16 cellular contexts compared by ENCODE assay signal in genomic region chr15:68150186-68150585, GRCh38. TPM values are rescaled to one million over a fixed set of nuclear protein-coding genes. Genes with fewer than 3 reads are reported as not detected.
A peak's percentile ranks its signal among the peaks of the same experiment; 100 is the strongest.
DNase-seq lines count a peak whose midpoint lies in the region; ATAC-seq, FAIRE-seq and TF ChIP-seq lines count a peak whose summit lies in the region.
"Had no signal": no experiment of that assay in that cellular context is flagged by ENCODE, and none has a peak within 500 bp of the region (broad histone marks: within the 10 kb centered on the region; RNA-seq: fewer than 3 reads in every experiment).

No MANE protein-coding gene starts in this region.

- H3K4me3 Mint-ChIP-seq in MCF 10A (ENCODE audit: unreplicated experiment), result no peak overlapping the region
- H3K4me3 Mint-ChIP-seq: CD4-positive, CD25-positive, alpha-beta regulatory T cell; HFFc6 had no signal

- H3K36me3 ChIP-seq in breast epithelium, result no peaks in the 10 kb centered on the region
- H3K36me3 ChIP-seq in K562 (ENCODE audit: control insufficient read depth, insufficient read depth, low read length), result peaks cover 44% of the 10 kb centered on the region
- H3K36me3 ChIP-seq in urinary bladder (ENCODE audit: insufficient read depth), result peaks cover 2% of the 10 kb centered on the region

- 90% methylated on average over 1 of the region's 1 CpG for WGBS in K562 (ENCODE audit: insufficient coverage, low coverage, missing lambda C conversion rate)
- 57% methylated on average over 1 of the region's 1 CpG for WGBS in urinary bladder
- 82 to 93% methylated on average over 1 of the region's 1 CpG for WGBS in lower leg skin, 2 donors

- DNase-seq in MCF 10A (ENCODE audit: unreplicated experiment), result no peak
- DNase-seq in breast epithelium (ENCODE audit: low spot score in 2 of 2), result no peak
- no peak for DNase-seq in K562 (ENCODE audit: extremely low read depth in 1 of 4, low spot score in 3 of 4)
- DNase-seq in epithelial cell of prostate (ENCODE audit: low read depth, low spot score), result no peak
- DNase-seq in lower leg skin (ENCODE audit: low spot score in 2 of 2), result no peak
- DNase-seq in KBM-7, result no peak
- DNase-seq: 8988T; ACHN; Calu3; CD4-positive, CD25-positive, alpha-beta regulatory T cell; DMS 273 treated with DMSO at 0.1 percent for 48 hours; HCEC 1CT; HFFc6 had no signal

- in situ Hi-C loops in K562 (cut with MboI) (no loop called here), KBM-7 (cut with MboI; ENCODE audit: low pct_unique_long_range_greater_than_20kb, low sequenced_read_pairs) (no loop called here)

- no peaks in the 10 kb centered on the region for H3K27me3 ChIP-seq in breast epithelium
- no peaks in the 10 kb centered on the region for H3K27me3 ChIP-seq in K562 (ENCODE audit: control insufficient read depth in 2 of 2, insufficient read depth in 2 of 2, low read length in 2 of 2)
- H3K27me3 ChIP-seq: BLaER1 treated with 17β-estradiol and CSF1 and Interleukin-3, amounts not matched to agents 10 nM and 100 nM had no signal

- H3K4me2 ChIP-seq in K562 (ENCODE audit: insufficient read depth, low read length), result no peak overlapping the region
- H3K4me2 ChIP-seq: BLaER1 treated with 17β-estradiol and CSF1 and Interleukin-3, amounts not matched to agents 10 nM and 100 nM had no signal

- no peak for TF ChIP-seq POLR2A in breast epithelium (IDR thresholded peaks at IDR 0.05)
- no peak for TF ChIP-seq POLR2A in K562 (conservative IDR thresholded peaks at IDR 0.05)
- TF ChIP-seq POLR2A in lower leg skin (IDR thresholded peaks at IDR 0.05), result no peak

- POLR2A ChIA-PET in MCF 10A (lab: Yijun Ruan, JAX), result interaction anchor here (0.7 to 1.9 kb wide), 4 partner anchors 19 to 411 kb away, joined by 3 to 8 read pairs (median 4); partner anchors contain the start of gene PIAS1
- POLR2A ChIA-PET in K562 (lab: Yijun Ruan, JAX), result interaction anchor here (0.6 kb wide), 1 partner anchor 248 kb away, joined by 3 read pairs; no protein-coding TSS in a partner anchor

- H3K4me1 ChIP-seq in breast epithelium (no peaks in the 10 kb centered on the region), K562 (replicated peaks in 1 of 2; ENCODE audit: control insufficient read depth in 2 of 2, insufficient read depth in 2 of 2, low read length in 2 of 2) (no peaks in the 10 kb centered on the region), urinary bladder (ENCODE audit: insufficient read depth) (no peaks in the 10 kb centered on the region)

- no peaks in the 10 kb centered on the region for H3K27me3 Mint-ChIP-seq in MCF 10A (ENCODE audit: insufficient read depth, unreplicated experiment)
- H3K27me3 Mint-ChIP-seq: CD4-positive, CD25-positive, alpha-beta regulatory T cell had no signal

- no peaks in the 10 kb centered on the region for H3K79me2 ChIP-seq in K562 (ENCODE audit: control insufficient read depth, insufficient read depth, low read length)

- peaks cover 31% of the 10 kb centered on the region for H3K4me1 Mint-ChIP-seq in MCF 10A (ENCODE audit: insufficient read depth, unreplicated experiment)

- no TSS peak for BruUV-seq in MCF 10A (replicated peaks; lab: Mats Ljungman, UMichigan)
- BruUV-seq in K562 (replicated peaks; lab: Mats Ljungman, UMichigan), result no TSS peak

- no peaks in the 10 kb centered on the region for H3K9me3 Mint-ChIP-seq in MCF 10A (ENCODE audit: unreplicated experiment)
- H3K9me3 Mint-ChIP-seq: CD4-positive, CD25-positive, alpha-beta regulatory T cell; HFFc6 had no signal

- TF ChIP-seq CTCF in MCF 10A (IDR thresholded peaks at IDR 0.05; ENCODE audit: unreplicated experiment), result no peak
- TF ChIP-seq CTCF in breast epithelium (IDR thresholded peaks at IDR 0.05), result no peak
- no peak for TF ChIP-seq CTCF in K562 (IDR thresholded peaks at IDR 0.05 in 2 of 3, conservative IDR thresholded peaks at IDR 0.05 in 1 of 3; ENCODE audit: insufficient read depth in 2 of 3, low read depth in 1 of 3, low read length in 3 of 3)
- TF ChIP-seq CTCF in lower leg skin (IDR thresholded peaks at IDR 0.05), result no peak

- no peak for TF ChIP-seq RAD21 in K562 (CRISPR knock-in tag; conservative IDR thresholded peaks at IDR 0.05 in 1 of 2, IDR thresholded peaks at IDR 0.05 in 1 of 2)

- FAIRE-seq in K562 (lab: Jason Lieb, UNC), result no peak
- FAIRE-seq: HTR-8/SVneo had no signal

- H3K9me1 ChIP-seq in K562 (ENCODE audit: control insufficient read depth, insufficient read depth, low read length), result no peaks in the 10 kb centered on the region

- H3K4me3 ChIP-seq in breast epithelium (no peak overlapping the region), K562 (no peak overlapping the region), urinary bladder (ENCODE audit: low read depth, low read length) (no peak overlapping the region), lower leg skin (ENCODE audit: low read depth, poor library complexity, severe bottlenecking) (no peak overlapping the region)
- H3K4me3 ChIP-seq: BLaER1 treated with 17β-estradiol and CSF1 and Interleukin-3, amounts not matched to agents 10 nM and 100 nM had no signal

- CTCF ChIA-PET in MCF 10A (lab: Yijun Ruan, JAX), result interaction anchor here (7.6 kb wide), 1 partner anchor 288 kb away, joined by 90 read pairs; no protein-coding TSS in a partner anchor
- CTCF ChIA-PET in K562 (lab: Yijun Ruan, JAX; ENCODE audit: low intra/inter-chr PET ratio), result interaction anchor here (1.2 kb wide), 1 partner anchor 287 kb away, joined by 3 read pairs; no protein-coding TSS in a partner anchor

- H3K27ac ChIP-seq in breast epithelium (no peak overlapping the region), K562 (ENCODE audit: extremely low read depth, low read depth, low read length) (no peak overlapping the region), epithelial cell of prostate (peak overlapping the region; percentile 41), urinary bladder (ENCODE audit: low read depth) (peak overlapping the region; percentile 38)
- H3K27ac ChIP-seq: BLaER1 treated with 17β-estradiol and CSF1 and Interleukin-3, amounts not matched to agents 10 nM and 100 nM had no signal

- H3K36me3 Mint-ChIP-seq in MCF 10A (ENCODE audit: insufficient read depth, unreplicated experiment), result peaks cover 26% of the 10 kb centered on the region

- H3K9me3 ChIP-seq in breast epithelium (no peaks in the 10 kb centered on the region), K562 (replicated peaks; ENCODE audit: control insufficient read depth, insufficient read depth, low read depth, low read length) (no peaks in the 10 kb centered on the region)
- H3K9me3 ChIP-seq: BLaER1 treated with 17β-estradiol and CSF1 and Interleukin-3, amounts not matched to agents 10 nM and 100 nM had no signal

- H4K20me1 ChIP-seq in K562 (replicated peaks; ENCODE audit: control insufficient read depth, insufficient read depth, low read length), result no peaks in the 10 kb centered on the region

- no peak overlapping the region for H2AFZ ChIP-seq in K562 (ENCODE audit: low read depth, low read length)

- peak overlapping the region; percentile 44 for H3K27ac Mint-ChIP-seq in MCF 10A (ENCODE audit: low read depth, unreplicated experiment)
- H3K27ac Mint-ChIP-seq: CD4-positive, CD25-positive, alpha-beta regulatory T cell; HFFc6 had no signal

- intact Hi-C loops in MCF 10A (cut with micrococcal nuclease), result no loop called here
- intact Hi-C loops in breast epithelium (cut with DNase I; ENCODE audit: low total_unique reads), result loop anchor here (5.0 to 10.0 kb wide), 2 partner anchors 285 to 818 kb away; no protein-coding TSS in a partner anchor
- intact Hi-C loops in K562 (cut with micrococcal nuclease), result loop anchor here (10.0 kb wide), 1 partner anchor 95 kb away; the partner anchor contains the start of gene PIAS1
- intact Hi-C loops in lower leg skin (cut with DNase I; ENCODE audit: low total_unique reads), result no loop called here

- no peak for ATAC-seq in K562

- no peak for TF ChIP-seq EP300 in K562 (IDR thresholded peaks at IDR 0.05; ENCODE audit: low read length)

- no peak overlapping the region for H3K9ac ChIP-seq in K562 (ENCODE audit: insufficient read depth in 1 of 2, low read depth in 2 of 2, low read length in 2 of 2)
- H3K9ac ChIP-seq: BLaER1 treated with 17β-estradiol and CSF1 and Interleukin-3, amounts not matched to agents 10 nM and 100 nM had no signal

TF ChIP-seq in K562, 482 proteins besides CTCF, POLR2A, EP300 and RAD21 (continues in another document):
- TF ChIP-seq PHF21A (IDR thresholded peaks at IDR 0.05; ENCODE audit: borderline replicate concordance, low read depth) (no peak), MAFG (tag; conservative IDR thresholded peaks at IDR 0.05) (peak; percentile 50), C11orf30 (IDR thresholded peaks at IDR 0.05; ENCODE audit: low read depth) (peak; percentile 77), MAFK (IDR thresholded peaks at IDR 0.05; ENCODE audit: low read length) (peak; percentile 20; the same call in 1 of the 2 replicates), PREB (CRISPR knock-in tag; IDR thresholded peaks at IDR 0.05) (no peak)

RNA-seq across cellular contexts. Expression of gene CALML4, which starts 54.9 kb away (rescaled TPM):
- 2.3 and 3.3 TPM in 2 replicates for total RNA-seq in MCF 10A (2022)
- total RNA-seq in breast epithelium, result 1 to 10 TPM; 5.3 to 7.9 (median 6.0) TPM
- 41.4 and 49.7 TPM in 2 replicates for total RNA-seq in K562 (2011; cell fraction: chromatin; rRNA removed; ENCODE audit: low replicate concordance)
- 19.3 and 20.3 TPM in 2 replicates for total RNA-seq in K562 (2011; cell fraction: nucleolus; rRNA removed)
- total RNA-seq in K562 (2011; cell fraction: nucleoplasm; rRNA removed), result 29.4 and 47.2 TPM in 2 replicates
- 7.6 and 8.7 TPM in 2 replicates for total RNA-seq in K562 (2014; rRNA removed)
- total RNA-seq in K562 (2014; rRNA removed; fragmentation: Illumina TruSeq; extraction: Trizol), result 15.5 and 19.8 TPM in 2 replicates
- 16.7 and 17.4 TPM in 2 replicates for total RNA-seq in K562 (2015; rRNA removed; fragmentation: Illumina TruSeq; extraction: Trizol)
- total RNA-seq in K562 (2021), result 6.3 and 6.5 TPM in 2 replicates
- polyA plus RNA-seq in K562 (2011; rRNA removed), result 16.9 and 18.2 TPM in 2 replicates
- 2.6 and 3.5 TPM in 2 replicates for polyA plus RNA-seq in K562 (2011; cell fraction: cytosol; rRNA removed)
- polyA plus RNA-seq in K562 (2011; cell fraction: nucleus; rRNA removed), result 11.0 and 16.7 TPM in 2 replicates
- 6.4 and 11.6 TPM in 2 replicates for polyA plus RNA-seq in K562 (2012)
- polyA plus RNA-seq in K562 (2014; fragmentation: Illumina TruSeq; extraction: Trizol), result 20.8 and 24.4 TPM in 2 replicates
- 1 to 10 TPM; 2.8 to 3.8 TPM for polyA plus RNA-seq in K562 (2014; fragmentation: Nextera tagmentation; extraction: Ambion mirVana)
- polyA plus RNA-seq in K562 (2014; rRNA removed), result 15.6 and 30.6 TPM in 2 replicates
- 6.1 and 7.6 TPM in 2 replicates for polyA minus RNA-seq in K562 (2011; rRNA and poly(A)+ RNA removed)
- 0.73 and 1.2 TPM in 2 replicates for polyA minus RNA-seq in K562 (2011; cell fraction: cytosol; rRNA and poly(A)+ RNA removed)
- 3.6 and 6.1 TPM in 2 replicates for polyA minus RNA-seq in K562 (2011; cell fraction: nucleus; rRNA and poly(A)+ RNA removed)
- 13.6 TPM for total RNA-seq in urinary bladder
- polyA plus RNA-seq in urinary bladder, result 6.1 TPM
- total RNA-seq in lower leg skin, result 1 to 10 TPM; 2.6 to 9.3 (median 4.6) TPM

Comparison
In these comparisons a context has a peak if more than half of its experiments do, and no peak if none do; other contexts are left out.
1. intact Hi-C loops: an anchor here in breast epithelium (5.0 to 10.0 kb wide) and K562 (10.0 kb wide); none called in MCF 10A and lower leg skin.
2. H3K27ac ChIP-seq: peak in epithelial cell of prostate (single experiment) and urinary bladder (single experiment); none in breast epithelium (0 of 2) and K562 (single experiment).